1 cellular context compared by ENCODE assay signal in the genomic region with DNA sequence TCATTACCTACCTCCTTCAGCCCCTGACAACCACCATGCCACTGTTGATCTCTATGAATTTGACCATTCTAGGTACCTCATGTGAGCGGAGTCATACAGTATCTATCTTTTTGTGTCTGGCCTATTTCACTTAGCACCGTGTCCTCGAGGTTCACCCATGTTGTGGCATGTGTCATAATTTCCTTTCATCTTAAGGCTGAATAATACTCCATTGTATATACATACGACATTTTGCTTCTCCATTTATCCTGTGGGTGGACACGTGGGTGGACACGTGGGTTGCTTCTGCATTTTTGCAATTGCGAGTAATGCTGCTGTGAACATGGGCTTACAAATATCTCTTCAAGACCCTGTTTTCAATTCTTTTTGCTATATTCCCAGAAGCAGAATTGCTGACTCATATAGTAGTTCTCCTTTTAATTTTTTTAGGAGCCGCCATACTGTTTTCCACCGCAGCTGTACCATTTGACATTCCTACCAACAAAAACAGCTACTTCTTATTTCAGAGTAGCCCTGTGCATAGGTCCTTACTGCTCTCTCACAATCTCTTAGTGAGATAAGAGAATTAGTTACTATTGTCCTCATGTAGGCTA.
TF ChIP-seq lines count a peak whose summit lies in the region.

No MANE protein-coding gene starts in this region.

TF ChIP-seq in K562, 482 proteins besides CTCF, POLR2A, EP300 and RAD21 (continued from another document):
- TF ChIP-seq, protein P1, sequence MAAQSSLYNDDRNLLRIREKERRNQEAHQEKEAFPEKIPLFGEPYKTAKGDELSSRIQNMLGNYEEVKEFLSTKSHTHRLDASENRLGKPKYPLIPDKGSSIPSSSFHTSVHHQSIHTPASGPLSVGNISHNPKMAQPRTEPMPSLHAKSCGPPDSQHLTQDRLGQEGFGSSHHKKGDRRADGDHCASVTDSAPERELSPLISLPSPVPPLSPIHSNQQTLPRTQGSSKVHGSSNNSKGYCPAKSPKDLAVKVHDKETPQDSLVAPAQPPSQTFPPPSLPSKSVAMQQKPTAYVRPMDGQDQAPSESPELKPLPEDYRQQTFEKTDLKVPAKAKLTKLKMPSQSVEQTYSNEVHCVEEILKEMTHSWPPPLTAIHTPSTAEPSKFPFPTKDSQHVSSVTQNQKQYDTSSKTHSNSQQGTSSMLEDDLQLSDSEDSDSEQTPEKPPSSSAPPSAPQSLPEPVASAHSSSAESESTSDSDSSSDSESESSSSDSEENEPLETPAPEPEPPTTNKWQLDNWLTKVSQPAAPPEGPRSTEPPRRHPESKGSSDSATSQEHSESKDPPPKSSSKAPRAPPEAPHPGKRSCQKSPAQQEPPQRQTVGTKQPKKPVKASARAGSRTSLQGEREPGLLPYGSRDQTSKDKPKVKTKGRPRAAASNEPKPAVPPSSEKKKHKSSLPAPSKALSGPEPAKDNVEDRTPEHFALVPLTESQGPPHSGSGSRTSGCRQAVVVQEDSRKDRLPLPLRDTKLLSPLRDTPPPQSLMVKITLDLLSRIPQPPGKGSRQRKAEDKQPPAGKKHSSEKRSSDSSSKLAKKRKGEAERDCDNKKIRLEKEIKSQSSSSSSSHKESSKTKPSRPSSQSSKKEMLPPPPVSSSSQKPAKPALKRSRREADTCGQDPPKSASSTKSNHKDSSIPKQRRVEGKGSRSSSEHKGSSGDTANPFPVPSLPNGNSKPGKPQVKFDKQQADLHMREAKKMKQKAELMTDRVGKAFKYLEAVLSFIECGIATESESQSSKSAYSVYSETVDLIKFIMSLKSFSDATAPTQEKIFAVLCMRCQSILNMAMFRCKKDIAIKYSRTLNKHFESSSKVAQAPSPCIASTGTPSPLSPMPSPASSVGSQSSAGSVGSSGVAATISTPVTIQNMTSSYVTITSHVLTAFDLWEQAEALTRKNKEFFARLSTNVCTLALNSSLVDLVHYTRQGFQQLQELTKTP (IDR thresholded peaks at IDR 0.05; ENCODE audit: low read depth in 1 of 2, partially characterized antibody in 2 of 2): no peak
- TF ChIP-seq, protein P2, sequence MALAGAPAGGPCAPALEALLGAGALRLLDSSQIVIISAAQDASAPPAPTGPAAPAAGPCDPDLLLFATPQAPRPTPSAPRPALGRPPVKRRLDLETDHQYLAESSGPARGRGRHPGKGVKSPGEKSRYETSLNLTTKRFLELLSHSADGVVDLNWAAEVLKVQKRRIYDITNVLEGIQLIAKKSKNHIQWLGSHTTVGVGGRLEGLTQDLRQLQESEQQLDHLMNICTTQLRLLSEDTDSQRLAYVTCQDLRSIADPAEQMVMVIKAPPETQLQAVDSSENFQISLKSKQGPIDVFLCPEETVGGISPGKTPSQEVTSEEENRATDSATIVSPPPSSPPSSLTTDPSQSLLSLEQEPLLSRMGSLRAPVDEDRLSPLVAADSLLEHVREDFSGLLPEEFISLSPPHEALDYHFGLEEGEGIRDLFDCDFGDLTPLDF (CRISPR knock-in tag; IDR thresholded peaks at IDR 0.05): no peak
- TF ChIP-seq TCFL5 (CRISPR knock-in tag; conservative IDR thresholded peaks at IDR 0.05) (no peak), ZNF76 (CRISPR knock-in tag; IDR thresholded peaks at IDR 0.05; ENCODE audit: borderline replicate concordance) (no peak), NFE2 (IDR thresholded peaks at IDR 0.05; ENCODE audit: low read depth) (peak; percentile 77), BCOR (IDR thresholded peaks at IDR 0.05) (no peak), NFE2L1 (tag; IDR thresholded peaks at IDR 0.05; ENCODE audit: borderline replicate concordance, low read depth) (peak; percentile 46), MAFF (IDR thresholded peaks at IDR 0.05; ENCODE audit: low read length) (peak; percentile 75), CREM (IDR thresholded peaks at IDR 0.05; ENCODE audit: low read depth) (no peak), NCOA6 (IDR thresholded peaks at IDR 0.05) (no peak), SIX5 (IDR thresholded peaks at IDR 0.05; ENCODE audit: borderline replicate concordance in 1 of 2, insufficient read depth in 1 of 2, low read depth in 1 of 2, low read length in 2 of 2) (no peak), TRIM24 (IDR thresholded peaks at IDR 0.05) (no peak), ZNF316 (IDR thresholded peaks at IDR 0.05) (peak; percentile 82), BRD9 (IDR thresholded peaks at IDR 0.05; ENCODE audit: low read depth, partially characterized antibody) (no peak), ZBTB8A (IDR thresholded peaks at IDR 0.05; ENCODE audit: partially characterized antibody) (no peak), PPARD (CRISPR knock-in tag; IDR thresholded peaks at IDR 0.05) (no peak), MAFK (IDR thresholded peaks at IDR 0.05; ENCODE audit: low read length) (peak; percentile 71), KDM1A (IDR thresholded peaks at IDR 0.05) (no peak), ZNF707 (CRISPR knock-in tag; conservative IDR thresholded peaks at IDR 0.05) (no peak), TAF1 (IDR thresholded peaks at IDR 0.05; ENCODE audit: control insufficient read depth, extremely low read depth, insufficient read depth, low read length, severe bottlenecking) (no peak), MCM7 (IDR thresholded peaks at IDR 0.05) (no peak), MAFG (tag; conservative IDR thresholded peaks at IDR 0.05) (peak; percentile 82), FIP1L1 (IDR thresholded peaks at IDR 0.05; ENCODE audit: low read depth, low read length, poor library complexity, severe bottlenecking) (no peak), ZNF23 (CRISPR knock-in tag; IDR thresholded peaks at IDR 0.05) (no peak), CXXC5 (CRISPR knock-in tag; IDR thresholded peaks at IDR 0.05) (no peak), L3MBTL2 (IDR thresholded peaks at IDR 0.05) (peak; percentile 58), STAT5B (CRISPR knock-in tag; IDR thresholded peaks at IDR 0.05) (no peak), NCOA1 (IDR thresholded peaks at IDR 0.05; ENCODE audit: low read depth) (no peak)
- TF ChIP-seq, protein P3, sequence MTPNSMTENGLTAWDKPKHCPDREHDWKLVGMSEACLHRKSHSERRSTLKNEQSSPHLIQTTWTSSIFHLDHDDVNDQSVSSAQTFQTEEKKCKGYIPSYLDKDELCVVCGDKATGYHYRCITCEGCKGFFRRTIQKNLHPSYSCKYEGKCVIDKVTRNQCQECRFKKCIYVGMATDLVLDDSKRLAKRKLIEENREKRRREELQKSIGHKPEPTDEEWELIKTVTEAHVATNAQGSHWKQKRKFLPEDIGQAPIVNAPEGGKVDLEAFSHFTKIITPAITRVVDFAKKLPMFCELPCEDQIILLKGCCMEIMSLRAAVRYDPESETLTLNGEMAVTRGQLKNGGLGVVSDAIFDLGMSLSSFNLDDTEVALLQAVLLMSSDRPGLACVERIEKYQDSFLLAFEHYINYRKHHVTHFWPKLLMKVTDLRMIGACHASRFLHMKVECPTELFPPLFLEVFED (CRISPR knock-in tag; conservative IDR thresholded peaks at IDR 0.05): no peak
- TF ChIP-seq, protein P4, sequence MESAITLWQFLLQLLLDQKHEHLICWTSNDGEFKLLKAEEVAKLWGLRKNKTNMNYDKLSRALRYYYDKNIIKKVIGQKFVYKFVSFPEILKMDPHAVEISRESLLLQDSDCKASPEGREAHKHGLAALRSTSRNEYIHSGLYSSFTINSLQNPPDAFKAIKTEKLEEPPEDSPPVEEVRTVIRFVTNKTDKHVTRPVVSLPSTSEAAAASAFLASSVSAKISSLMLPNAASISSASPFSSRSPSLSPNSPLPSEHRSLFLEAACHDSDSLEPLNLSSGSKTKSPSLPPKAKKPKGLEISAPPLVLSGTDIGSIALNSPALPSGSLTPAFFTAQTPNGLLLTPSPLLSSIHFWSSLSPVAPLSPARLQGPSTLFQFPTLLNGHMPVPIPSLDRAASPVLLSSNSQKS (CRISPR knock-in tag; IDR thresholded peaks at IDR 0.05): no peak
- TF ChIP-seq, protein P5, sequence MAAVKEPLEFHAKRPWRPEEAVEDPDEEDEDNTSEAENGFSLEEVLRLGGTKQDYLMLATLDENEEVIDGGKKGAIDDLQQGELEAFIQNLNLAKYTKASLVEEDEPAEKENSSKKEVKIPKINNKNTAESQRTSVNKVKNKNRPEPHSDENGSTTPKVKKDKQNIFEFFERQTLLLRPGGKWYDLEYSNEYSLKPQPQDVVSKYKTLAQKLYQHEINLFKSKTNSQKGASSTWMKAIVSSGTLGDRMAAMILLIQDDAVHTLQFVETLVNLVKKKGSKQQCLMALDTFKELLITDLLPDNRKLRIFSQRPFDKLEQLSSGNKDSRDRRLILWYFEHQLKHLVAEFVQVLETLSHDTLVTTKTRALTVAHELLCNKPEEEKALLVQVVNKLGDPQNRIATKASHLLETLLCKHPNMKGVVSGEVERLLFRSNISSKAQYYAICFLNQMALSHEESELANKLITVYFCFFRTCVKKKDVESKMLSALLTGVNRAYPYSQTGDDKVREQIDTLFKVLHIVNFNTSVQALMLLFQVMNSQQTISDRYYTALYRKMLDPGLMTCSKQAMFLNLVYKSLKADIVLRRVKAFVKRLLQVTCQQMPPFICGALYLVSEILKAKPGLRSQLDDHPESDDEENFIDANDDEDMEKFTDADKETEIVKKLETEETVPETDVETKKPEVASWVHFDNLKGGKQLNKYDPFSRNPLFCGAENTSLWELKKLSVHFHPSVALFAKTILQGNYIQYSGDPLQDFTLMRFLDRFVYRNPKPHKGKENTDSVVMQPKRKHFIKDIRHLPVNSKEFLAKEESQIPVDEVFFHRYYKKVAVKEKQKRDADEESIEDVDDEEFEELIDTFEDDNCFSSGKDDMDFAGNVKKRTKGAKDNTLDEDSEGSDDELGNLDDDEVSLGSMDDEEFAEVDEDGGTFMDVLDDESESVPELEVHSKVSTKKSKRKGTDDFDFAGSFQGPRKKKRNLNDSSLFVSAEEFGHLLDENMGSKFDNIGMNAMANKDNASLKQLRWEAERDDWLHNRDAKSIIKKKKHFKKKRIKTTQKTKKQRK (IDR thresholded peaks at IDR 0.05; ENCODE audit: borderline replicate concordance, low read depth, low read length): no peak
